ENCODE assay signal across 8 cellular contexts in the genomic region with DNA sequence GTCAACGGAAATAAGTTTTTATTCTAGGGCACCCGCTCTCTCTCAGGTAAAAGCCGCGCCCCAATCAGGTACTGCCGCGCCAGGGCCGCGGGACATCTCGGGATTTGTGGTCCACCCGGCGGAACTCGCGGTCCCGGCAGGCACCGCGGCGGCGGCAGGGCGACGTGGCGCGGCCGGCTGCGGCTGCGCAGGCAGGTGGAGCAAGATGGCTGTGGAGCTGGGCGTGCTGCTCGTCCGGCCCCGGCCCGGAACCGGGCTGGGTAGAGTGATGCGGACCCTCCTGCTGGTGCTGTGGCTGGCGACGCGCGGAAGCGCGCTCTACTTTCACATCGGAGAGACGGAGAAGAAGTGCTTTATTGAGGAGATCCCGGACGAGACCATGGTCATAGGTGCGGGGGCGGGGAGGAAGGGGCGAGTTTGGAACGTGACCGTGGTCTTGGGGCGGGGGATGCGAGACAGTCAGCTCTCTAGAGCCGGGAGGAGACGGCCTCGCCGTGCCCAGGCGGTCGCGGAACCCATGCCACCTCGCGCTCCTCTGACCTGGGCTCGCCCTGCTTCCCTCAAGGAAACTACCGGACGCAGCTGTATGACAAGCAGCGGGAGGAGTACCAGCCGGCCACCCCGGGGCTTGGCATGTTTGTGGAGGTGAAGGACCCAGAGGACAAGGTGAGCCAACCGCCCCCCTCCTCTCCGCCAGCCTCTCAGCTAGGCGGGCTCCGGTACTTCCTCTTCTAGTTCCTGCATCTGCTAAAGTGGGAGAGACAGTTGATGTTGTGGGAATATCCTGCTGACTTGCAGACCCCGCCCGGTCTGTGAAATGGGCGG. TPM values are rescaled to one million over a fixed set of nuclear protein-coding genes. Genes with fewer than 3 reads are reported as not detected.
A peak's percentile ranks its signal among the peaks of the same experiment; 100 is the strongest.
DNase-seq lines count a peak whose midpoint lies in the region; ATAC-seq and TF ChIP-seq lines count a peak whose summit lies in the region.

A gene (plus strand): TSS at position 194 of the 825 bp plus-strand sequence. CDS start 12 bp downstream, at position 206.

- H2BK15ac ChIP-seq in IMR-90 (ENCODE audit: low read depth, low read length), result no peak within 1 kb of the TSS; the same call in 2 of the 3 replicates

- no peaks in the 10 kb centered on the region for H3K27me3 ChIP-seq in IMR-90 (ENCODE audit: control insufficient read depth, insufficient read depth, low read length)

- peak within 1 kb of the TSS; percentile 100 for H2AK9ac ChIP-seq in IMR-90 (replicated peaks; ENCODE audit: low read depth, low read length, poor library complexity)

- TF ChIP-seq POLR2A in IMR-90 (IDR thresholded peaks at IDR 0.05; ENCODE audit: low read depth, low read length), result peak; percentile 96
- TF ChIP-seq POLR2A in Raji (IDR thresholded peaks at IDR 0.05; ENCODE audit: insufficient read depth, low read depth, low read length), result peak; percentile 95

- POLR2A ChIA-PET in IMR-90 (lab: Charles Lee; ENCODE audit: unreplicated experiment), result interaction anchor here (0.6 kb wide), 1 partner anchor 56 kb away, joined by 4 read pairs; no protein-coding TSS in a partner anchor

- H3K4me1 Mint-ChIP-seq in natural killer cell treated with Interleukin-12 subunit alpha and Interleukin-12 subunit beta and Interleukin-15 and Interleukin-18, amount 100 ng/mL, for 72 hours (ENCODE audit: low read depth in 2 of 2), result peaks cover 21 to 32% of the 10 kb centered on the region in 2 donors

- H3K9me3 Mint-ChIP-seq in natural killer cell treated with Interleukin-12 subunit alpha and Interleukin-12 subunit beta and Interleukin-15 and Interleukin-18, amount 100 ng/mL, for 72 hours, result no peaks in the 10 kb centered on the region

- peaks cover 27% of the 10 kb centered on the region for H3K36me3 Mint-ChIP-seq in natural killer cell treated with Interleukin-12 subunit alpha and Interleukin-12 subunit beta and Interleukin-15 and Interleukin-18, amount 100 ng/mL, for 72 hours

- H4K20me1 ChIP-seq in IMR-90 (ENCODE audit: insufficient read depth, low read length), result peaks cover 8% of the 10 kb centered on the region; the same call in 1 of the 2 replicates

- H2BK20ac ChIP-seq in IMR-90 (ENCODE audit: low read depth, low read length), result no peak within 1 kb of the TSS; the same call in 1 of the 2 replicates

- TSS peak; percentile 35 for BruUV-seq in IMR-90 (replicated peaks; lab: Mats Ljungman, UMichigan)

- H2AK5ac ChIP-seq in IMR-90 (ENCODE audit: low read depth, low read length), result peak within 1 kb of the TSS; percentile 98

- peak within 1 kb of the TSS; percentile 76 for H2BK120ac ChIP-seq in IMR-90 (ENCODE audit: low read depth, low read length)

- H3K27ac ChIP-seq in IMR-90 (ENCODE audit: insufficient read depth, low read length), result peak within 1 kb of the TSS; percentile 96

- peaks cover 20 to 32% of the 10 kb centered on the region in 2 donors for H3K27me3 Mint-ChIP-seq in natural killer cell treated with Interleukin-12 subunit alpha and Interleukin-12 subunit beta and Interleukin-15 and Interleukin-18, amount 100 ng/mL, for 72 hours

- 0% methylated on average over 23 of the region's 71 CpGs; no CpG with 5 or more reads in 1 of the 2 experiments for WGBS in IMR-90 (ENCODE audit: extremely low coverage in 2 of 2, insufficient read length in 1 of 2), 2 experiments

- H3K79me1 ChIP-seq in IMR-90 (ENCODE audit: low read depth in 1 of 2, low read length in 2 of 2), result peaks cover 15 to 44% of the 10 kb centered on the region in 2 experiments

- peak within 1 kb of the TSS; percentile 71 for H3K18ac ChIP-seq in IMR-90 (ENCODE audit: low read depth, low read length)

- H3K4me3 ChIP-seq in IMR-90 (ENCODE audit: insufficient read depth, low read depth, low read length) (peak within 1 kb of the TSS; percentile 80), fibroblast of pulmonary artery (replicated peaks; ENCODE audit: low read depth, low read length) (peak within 1 kb of the TSS; percentile 96)

- H3K4me1 ChIP-seq in IMR-90 (ENCODE audit: control insufficient read depth, insufficient read depth, low read length), result peaks cover 3% of the 10 kb centered on the region; the same call in 1 of the 2 replicates

- peaks cover 19% of the 10 kb centered on the region for H3K9me1 ChIP-seq in IMR-90 (ENCODE audit: insufficient read depth, low read length)

- peak within 1 kb of the TSS; percentile 98 for H2AFZ ChIP-seq in IMR-90 (replicated peaks; ENCODE audit: low read length, poor library complexity)

- CTCF ChIA-PET in IMR-90 (lab: Yijun Ruan, JAX), result no interaction called here

- H3K56ac ChIP-seq in IMR-90 (ENCODE audit: extremely low read depth, insufficient read depth, low read length), result peak within 1 kb of the TSS; percentile 94

- H3K23ac ChIP-seq in IMR-90 (ENCODE audit: low read depth, low read length), result peak within 1 kb of the TSS; percentile 96

- DNase-seq in DMS53 treated with DMSO at 0.1 percent for 48 hours (lab: John Stamatoyannopoulos, UW; ENCODE audit: unreplicated experiment) (peak; percentile 86), IMR-90 (peak; percentile 82), fibroblast of pulmonary artery (ENCODE audit: low read depth) (peak; percentile 81)
- DNase-seq in activated effector memory CD4-positive, alpha-beta T cell treated with Interleukin-2 at 50 U/mL for 16 hours, result peak; percentile 86
- DNase-seq in natural killer cell treated with Interleukin-12 subunit alpha and Interleukin-12 subunit beta and Interleukin-15 and Interleukin-18, amount 100 ng/mL, for 72 hours (ENCODE audit: low spot score), result peak; percentile 93
- peak; percentile 85 for DNase-seq in stimulated activated naive CD4-positive, alpha-beta T cell treated with Interleukin-2 at 50 U/mL for 16 hours (lab: John Stamatoyannopoulos, UW)

- in situ Hi-C loops in IMR-90 (cut with MboI; ENCODE audit: low sequenced_read_pairs), result no loop called here

- peak within 1 kb of the TSS; percentile 99 for H3K4me3 Mint-ChIP-seq in natural killer cell treated with Interleukin-12 subunit alpha and Interleukin-12 subunit beta and Interleukin-15 and Interleukin-18, amount 100 ng/mL, for 72 hours

- TF ChIP-seq CTCF in IMR-90 (conservative IDR thresholded peaks at IDR 0.05; ENCODE audit: low read depth, low read length) (no peak), fibroblast of pulmonary artery (IDR thresholded peaks at IDR 0.05; ENCODE audit: low read length, missing control alignments) (no peak)

- peak within 1 kb of the TSS; percentile 97 to 98 for H4K8ac ChIP-seq in IMR-90 (ENCODE audit: low read depth in 2 of 2, low read length in 2 of 2)

- H3K9ac ChIP-seq in IMR-90 (ENCODE audit: low read depth, low read length), result peak within 1 kb of the TSS; percentile 96

- H3K9me3 ChIP-seq in IMR-90 (ENCODE audit: control insufficient read depth, insufficient read depth, low read length), result no peaks in the 10 kb centered on the region

- H3K27ac Mint-ChIP-seq in natural killer cell treated with Interleukin-12 subunit alpha and Interleukin-12 subunit beta and Interleukin-15 and Interleukin-18, amount 100 ng/mL, for 72 hours, result peak within 1 kb of the TSS; percentile 88 to 96

- ATAC-seq in GM21526 (IDR thresholded peaks at IDR 0.05; ENCODE audit: low FRiP score, unreplicated experiment) (peak; percentile 84), IMR-90 (ENCODE audit: low read depth) (peak; percentile 99)
- peak; percentile 98 to 99 for ATAC-seq in natural killer cell treated with Interleukin-12 subunit alpha and Interleukin-12 subunit beta and Interleukin-15 and Interleukin-18, amount 100 ng/mL, for 72 hours

- TF ChIP-seq RAD21 in IMR-90 (IDR thresholded peaks at IDR 0.05; ENCODE audit: low read length), result no peak

- H4K5ac ChIP-seq in IMR-90 (ENCODE audit: low read depth, low read length), result peak within 1 kb of the TSS; percentile 89

- H4K91ac ChIP-seq in IMR-90 (ENCODE audit: insufficient read depth, low read depth, low read length), result peak within 1 kb of the TSS; percentile 93

- H3K14ac ChIP-seq in IMR-90 (replicated peaks; ENCODE audit: low read depth, low read length), result peak within 1 kb of the TSS; percentile 100

- H3K36me3 ChIP-seq in IMR-90 (ENCODE audit: control insufficient read depth, insufficient read depth, low read length), result peaks cover 35% of the 10 kb centered on the region

- intact Hi-C loops in IMR-90 (cut with micrococcal nuclease), result loop anchor here (2.0 kb wide), 2 partner anchors 39 to 75 kb away; a partner anchor contains a TSS

- H3K4me2 ChIP-seq in IMR-90 (ENCODE audit: low read depth, low read length), result peak within 1 kb of the TSS; percentile 94

- dilution Hi-C loops in IMR-90 (cut with HindIII; ENCODE audit: low sequenced_read_pairs, unreplicated experiment), result no loop called here

- H3K4ac ChIP-seq in IMR-90 (ENCODE audit: low read depth, low read length), result peak within 1 kb of the TSS; percentile 99

- peak within 1 kb of the TSS; percentile 77 for H2BK5ac ChIP-seq in IMR-90 (ENCODE audit: low read depth, low read length, poor library complexity, severe bottlenecking)

TF ChIP-seq in IMR-90, 13 proteins besides CTCF, POLR2A, EP300 and RAD21 (continues in another document):
- TF ChIP-seq, protein P1, sequence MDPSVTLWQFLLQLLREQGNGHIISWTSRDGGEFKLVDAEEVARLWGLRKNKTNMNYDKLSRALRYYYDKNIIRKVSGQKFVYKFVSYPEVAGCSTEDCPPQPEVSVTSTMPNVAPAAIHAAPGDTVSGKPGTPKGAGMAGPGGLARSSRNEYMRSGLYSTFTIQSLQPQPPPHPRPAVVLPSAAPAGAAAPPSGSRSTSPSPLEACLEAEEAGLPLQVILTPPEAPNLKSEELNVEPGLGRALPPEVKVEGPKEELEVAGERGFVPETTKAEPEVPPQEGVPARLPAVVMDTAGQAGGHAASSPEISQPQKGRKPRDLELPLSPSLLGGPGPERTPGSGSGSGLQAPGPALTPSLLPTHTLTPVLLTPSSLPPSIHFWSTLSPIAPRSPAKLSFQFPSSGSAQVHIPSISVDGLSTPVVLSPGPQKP (IDR thresholded peaks at IDR 0.05; ENCODE audit: borderline replicate concordance, low read depth, low read length), result no peak
- TF ChIP-seq, protein P2, sequence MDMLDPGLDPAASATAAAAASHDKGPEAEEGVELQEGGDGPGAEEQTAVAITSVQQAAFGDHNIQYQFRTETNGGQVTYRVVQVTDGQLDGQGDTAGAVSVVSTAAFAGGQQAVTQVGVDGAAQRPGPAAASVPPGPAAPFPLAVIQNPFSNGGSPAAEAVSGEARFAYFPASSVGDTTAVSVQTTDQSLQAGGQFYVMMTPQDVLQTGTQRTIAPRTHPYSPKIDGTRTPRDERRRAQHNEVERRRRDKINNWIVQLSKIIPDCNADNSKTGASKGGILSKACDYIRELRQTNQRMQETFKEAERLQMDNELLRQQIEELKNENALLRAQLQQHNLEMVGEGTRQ (IDR thresholded peaks at IDR 0.05; ENCODE audit: low read depth, low read length), result peak; percentile 18; the same call in 1 of the 2 replicates
- peak; percentile 45; the same call in 1 of the 2 replicates for TF ChIP-seq MAZ (IDR thresholded peaks at IDR 0.05; ENCODE audit: borderline replicate concordance, low read depth, low read length)
- no peak for TF ChIP-seq RCOR1 (IDR thresholded peaks at IDR 0.05; ENCODE audit: insufficient replicate concordance, low read length)

RNA-seq across cellular contexts. Expression of the gene that starts here (rescaled TPM):
- 123 and 142 TPM in 2 replicates for total RNA-seq in IMR-90 (2012; rRNA removed)
- polyA plus RNA-seq in IMR-90 (2012; rRNA removed), result 269 and 357 TPM in 2 replicates
- polyA plus RNA-seq in IMR-90 (2012; cell fraction: cytosol; rRNA removed), result 258 and 428 TPM in 2 replicates
- 81.0 and 128 TPM in 2 replicates for polyA plus RNA-seq in IMR-90 (2012; cell fraction: nucleus; rRNA removed; ENCODE audit: low replicate concordance)
- total RNA-seq in natural killer cell treated with Interleukin-12 subunit alpha and Interleukin-12 subunit beta and Interleukin-15 and Interleukin-18, amount 100 ng/mL, for 72 hours, result 100 to 1,000 TPM; 177 to 236 TPM

Comparison
In these comparisons a context has a peak if more than half of its experiments do, and no peak if none do; other contexts are left out.
1. Peak in every context shown above with its lines: DNase-seq, ATAC-seq, H3K4me3 ChIP-seq and H3K27ac ChIP-seq.